In the genomic region with DNA sequence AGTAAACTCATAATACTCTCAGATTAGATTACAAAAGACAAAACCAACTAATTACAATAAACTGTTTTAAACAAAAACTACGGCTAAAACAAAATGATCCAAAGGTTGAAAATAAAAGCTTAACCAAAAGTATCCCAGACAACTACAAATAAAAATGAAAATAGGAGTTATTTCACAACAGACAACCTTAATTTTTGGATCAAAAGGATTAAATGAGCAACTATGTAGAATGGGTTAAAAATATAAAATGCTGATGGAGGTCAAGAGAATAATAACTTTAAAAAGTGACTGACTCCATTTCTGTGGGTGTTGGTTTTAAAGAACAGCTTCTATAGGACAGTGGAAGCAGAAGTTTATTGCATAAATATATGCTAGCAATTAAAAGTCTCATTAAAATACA, we compare ENCODE assay signal across 18 cellular contexts.
"Had no signal": no experiment of that assay in that cellular context is flagged by ENCODE, and none has a peak within 500 bp of the region (broad histone marks: within the 10 kb centered on the region; RNA-seq: fewer than 3 reads in every experiment).

No MANE protein-coding gene starts in this region.

- H3K27ac Mint-ChIP-seq: activated naive CD8-positive, alpha-beta T cell treated with anti-CD3 and anti-CD28 coated beads, Interleukin-2, amount 50 U/mL, for 24 hours; dendritic cell treated with granulocyte-macrophage colony-stimulating factor and Interleukin-4, amounts not matched to agents 40 ng/mL and 50 ng/mL, for 4 days; nephron progenitor cell; progenitor cell of endocrine pancreas had no signal

- H3K36me3 ChIP-seq: right lobe of liver, SJSA1, thoracic aorta had no signal

- H3K27ac ChIP-seq: right lobe of liver, SJSA1, stomach, thoracic aorta, upper lobe of right lung had no signal

- ATAC-seq: activated naive CD8-positive, alpha-beta T cell treated with anti-CD3 and anti-CD28 coated beads, Interleukin-2, amount 50 U/mL, for 24 hours; heart left ventricle; right lobe of liver; upper lobe of right lung had no signal

- H3K27me3 ChIP-seq: heart left ventricle, right lobe of liver, SJSA1, spleen, stomach, upper lobe of right lung had no signal

- H3K4me3 ChIP-seq: heart left ventricle, right lobe of liver, SJSA1, spleen, stomach, thoracic aorta, upper lobe of right lung had no signal

- H3K4me3 Mint-ChIP-seq: activated naive CD8-positive, alpha-beta T cell treated with anti-CD3 and anti-CD28 coated beads, Interleukin-2, amount 50 U/mL, for 24 hours; dendritic cell treated with granulocyte-macrophage colony-stimulating factor and Interleukin-4, amounts not matched to agents 40 ng/mL and 50 ng/mL, for 4 days; nephron progenitor cell had no signal

- H3K4me1 ChIP-seq: SJSA1 had no signal

- DNase-seq: activated CD4-positive, alpha-beta T cell treated with anti-CD3 and anti-CD28 coated beads for 4 hours; activated gamma-delta T cell treated with Interleukin-2 at 50 U/mL for 16 hours; activated naive CD8-positive, alpha-beta T cell treated with anti-CD3 and anti-CD28 coated beads, Interleukin-2, amount 50 U/mL, for 24 hours; aorta; cerebellar nuclear complex; heart left ventricle; immature natural killer cell; nephron progenitor cell; occipital lobe; right lobe of liver; spleen; stomach; upper lobe of right lung had no signal

- H3K9me3 ChIP-seq: heart left ventricle, right lobe of liver, SJSA1, spleen, stomach, thoracic aorta, upper lobe of right lung had no signal

- H3K9me3 Mint-ChIP-seq: activated naive CD8-positive, alpha-beta T cell treated with anti-CD3 and anti-CD28 coated beads, Interleukin-2, amount 50 U/mL, for 24 hours; dendritic cell treated with granulocyte-macrophage colony-stimulating factor and Interleukin-4, amounts not matched to agents 40 ng/mL and 50 ng/mL, for 4 days; immature natural killer cell; nephron progenitor cell had no signal

- H3K27me3 Mint-ChIP-seq: activated naive CD8-positive, alpha-beta T cell treated with anti-CD3 and anti-CD28 coated beads, Interleukin-2, amount 50 U/mL, for 24 hours; dendritic cell treated with granulocyte-macrophage colony-stimulating factor and Interleukin-4, amounts not matched to agents 40 ng/mL and 50 ng/mL, for 4 days; progenitor cell of endocrine pancreas had no signal

- FAIRE-seq: frontal cortex had no signal
